Comparison of ENCODE assay signal across 18 cellular contexts in the genomic region with DNA sequence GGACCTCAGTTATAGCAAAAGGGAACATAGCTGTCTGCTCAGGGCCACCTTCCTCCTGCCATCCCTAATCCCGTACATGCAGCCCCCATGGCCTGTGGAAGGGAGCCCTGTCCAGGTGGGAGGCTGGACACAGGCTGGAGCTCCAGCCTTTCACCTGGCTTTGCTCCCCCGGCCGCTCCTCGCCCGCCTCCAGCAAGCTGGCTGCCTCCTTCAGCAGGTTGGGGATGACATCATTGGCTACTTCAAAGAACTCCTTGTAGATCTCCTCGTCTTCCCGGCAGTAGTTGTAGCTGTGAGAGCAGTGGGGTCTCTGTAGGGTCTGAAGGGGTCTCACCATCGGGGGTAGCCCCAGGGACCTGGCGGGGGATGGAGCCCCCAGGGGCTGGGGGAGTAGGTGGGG. TPM values are rescaled to one million over a fixed set of nuclear protein-coding genes. Genes with fewer than 3 reads are reported as not detected.
DNase-seq lines count a peak whose midpoint lies in the region; ATAC-seq and TF ChIP-seq lines count a peak whose summit lies in the region.
"Had no signal": no experiment of that assay in that cellular context is flagged by ENCODE, and none has a peak within 500 bp of the region (broad histone marks: within the 10 kb centered on the region; RNA-seq: fewer than 3 reads in every experiment).

No MANE protein-coding gene starts in this region.

- H3K27me3 Mint-ChIP-seq in activated CD8-positive, alpha-beta T cell treated with anti-CD3 and anti-CD28 coated beads, Interleukin-2, amount 10 ng/mL, durations not matched to agents 7 days and 5 days (ENCODE audit: low read depth) = no peaks in the 10 kb centered on the region
- H3K27me3 Mint-ChIP-seq in activated CD8-positive, alpha-beta T cell treated with anti-CD3 and anti-CD28 coated beads for 36 hours = no peaks in the 10 kb centered on the region
- H3K27me3 Mint-ChIP-seq in CD8-positive, alpha-beta T cell (ENCODE audit: low read depth) = no peaks in the 10 kb centered on the region
- peaks cover 8% of the 10 kb centered on the region for H3K27me3 Mint-ChIP-seq in neural progenitor cell (ENCODE audit: insufficient read depth, low read depth)

- H3K36me3 Mint-ChIP-seq in activated CD8-positive, alpha-beta T cell treated with anti-CD3 and anti-CD28 coated beads, Interleukin-2, amount 10 ng/mL, durations not matched to agents 7 days and 5 days (ENCODE audit: low read depth) = peaks cover 28% of the 10 kb centered on the region
- peaks cover 14% of the 10 kb centered on the region for H3K36me3 Mint-ChIP-seq in activated CD8-positive, alpha-beta T cell treated with anti-CD3 and anti-CD28 coated beads for 36 hours (ENCODE audit: low read depth)
- peaks cover 39% of the 10 kb centered on the region for H3K36me3 Mint-ChIP-seq in CD8-positive, alpha-beta T cell
- peaks cover 15% of the 10 kb centered on the region for H3K36me3 Mint-ChIP-seq in neural progenitor cell

- peaks cover 53% of the 10 kb centered on the region for H3K4me1 Mint-ChIP-seq in activated CD8-positive, alpha-beta T cell treated with anti-CD3 and anti-CD28 coated beads, Interleukin-2, amount 10 ng/mL, durations not matched to agents 7 days and 5 days (ENCODE audit: low read depth)
- peaks cover 43% of the 10 kb centered on the region for H3K4me1 Mint-ChIP-seq in activated CD8-positive, alpha-beta T cell treated with anti-CD3 and anti-CD28 coated beads for 36 hours (ENCODE audit: low read depth)
- peaks cover 43% of the 10 kb centered on the region for H3K4me1 Mint-ChIP-seq in CD8-positive, alpha-beta T cell (ENCODE audit: low read depth)
- H3K4me1 Mint-ChIP-seq in neural progenitor cell = peaks cover 19% of the 10 kb centered on the region

- H3K27me3 ChIP-seq in CD8-positive, alpha-beta T cell (ENCODE audit: insufficient read depth, low read length) = no peaks in the 10 kb centered on the region
- H3K27me3 ChIP-seq in neural progenitor cell = no peaks in the 10 kb centered on the region
- no peaks in the 10 kb centered on the region for H3K27me3 ChIP-seq in Karpas-422 (ENCODE audit: low read length)
- H3K27me3 ChIP-seq: Peyer's patch had no signal

- peaks cover 16% of the 10 kb centered on the region for H3K36me3 ChIP-seq in CD8-positive, alpha-beta T cell (ENCODE audit: insufficient read depth, low read length)
- H3K36me3 ChIP-seq in neural progenitor cell (no peaks in the 10 kb centered on the region), Karpas-422 (ENCODE audit: insufficient read depth, low read length) (no peaks in the 10 kb centered on the region)

- peaks cover 39% of the 10 kb centered on the region for H3K4me1 ChIP-seq in CD8-positive, alpha-beta T cell (ENCODE audit: insufficient read depth, low read length)
- H3K4me1 ChIP-seq in neural progenitor cell (peaks cover 4% of the 10 kb centered on the region), Karpas-422 (ENCODE audit: low read length) (peaks cover 39% of the 10 kb centered on the region)

- CTCF ChIA-PET in activated CD8-positive, alpha-beta T cell treated with anti-CD3 and anti-CD28 coated beads, Interleukin-2, amount 10 ng/mL, durations not matched to agents 7 days and 5 days (lab: Charles Lee) = no interaction called here
- CTCF ChIA-PET in activated CD8-positive, alpha-beta T cell treated with anti-CD3 and anti-CD28 coated beads for 36 hours (lab: Charles Lee) = no interaction called here
- CTCF ChIA-PET in CD8-positive, alpha-beta T cell (lab: Charles Lee) = no interaction called here
- CTCF ChIA-PET in RWPE1 (lab: Yijun Ruan, JAX) = no interaction called here

- intact Hi-C loops in activated CD8-positive, alpha-beta T cell treated with anti-CD3 and anti-CD28 coated beads for 36 hours (cut with micrococcal nuclease) = no loop called here
- intact Hi-C loops in CD8-positive, alpha-beta T cell (cut with DNase I, micrococcal nuclease) = no loop called here

- no peak overlapping the region for H3K4me3 Mint-ChIP-seq in activated CD8-positive, alpha-beta T cell treated with anti-CD3 and anti-CD28 coated beads, Interleukin-2, amount 10 ng/mL, durations not matched to agents 7 days and 5 days
- no peak overlapping the region for H3K4me3 Mint-ChIP-seq in activated CD8-positive, alpha-beta T cell treated with anti-CD3 and anti-CD28 coated beads for 36 hours
- H3K4me3 Mint-ChIP-seq in CD8-positive, alpha-beta T cell = peak overlapping the region; percentile 18
- peak overlapping the region; percentile 42 for H3K4me3 Mint-ChIP-seq in neural progenitor cell

- H3F3A ChIP-seq in neural progenitor cell (ENCODE audit: low read depth) = peaks cover 28% of the 10 kb centered on the region

- POLR2A ChIA-PET in activated CD8-positive, alpha-beta T cell treated with anti-CD3 and anti-CD28 coated beads, Interleukin-2, amount 10 ng/mL, durations not matched to agents 7 days and 5 days (lab: Charles Lee) = no interaction called here
- POLR2A ChIA-PET in activated CD8-positive, alpha-beta T cell treated with anti-CD3 and anti-CD28 coated beads for 36 hours (lab: Charles Lee) = interaction anchor here (0.9 kb wide), 1 partner anchor 70 kb away, joined by 3 read pairs; no protein-coding TSS in a partner anchor
- POLR2A ChIA-PET in CD8-positive, alpha-beta T cell (lab: Charles Lee) = no interaction called here
- POLR2A ChIA-PET in RWPE1 (lab: Yijun Ruan, JAX; ENCODE audit: low non-redundant PET) = no interaction called here

- H4K20me1 ChIP-seq in neural progenitor cell (ENCODE audit: low read depth) = peaks cover 26% of the 10 kb centered on the region
- no peaks in the 10 kb centered on the region for H4K20me1 ChIP-seq in Karpas-422 (ENCODE audit: insufficient read depth, low read depth, low read length)

- no peak overlapping the region for H3K4me2 ChIP-seq in neural progenitor cell
- H3K4me2 ChIP-seq in Karpas-422 (ENCODE audit: low read depth, low read length, poor library complexity, severe bottlenecking) = no peak overlapping the region

- peak overlapping the region; percentile 57 for H3K27ac Mint-ChIP-seq in activated CD8-positive, alpha-beta T cell treated with anti-CD3 and anti-CD28 coated beads, Interleukin-2, amount 10 ng/mL, durations not matched to agents 7 days and 5 days
- no peak overlapping the region for H3K27ac Mint-ChIP-seq in activated CD8-positive, alpha-beta T cell treated with anti-CD3 and anti-CD28 coated beads for 36 hours
- H3K27ac Mint-ChIP-seq in CD8-positive, alpha-beta T cell = no peak overlapping the region
- H3K27ac Mint-ChIP-seq in neural progenitor cell = no peak overlapping the region

- no peaks in the 10 kb centered on the region for H3K9me2 ChIP-seq in Karpas-422 (replicated peaks; ENCODE audit: insufficient read depth, low read length)

- no peak for DNase-seq in activated CD8-positive, alpha-beta T cell treated with anti-CD3 and anti-CD28 coated beads, Interleukin-2, amount 10 ng/mL, durations not matched to agents 7 days and 5 days
- DNase-seq in activated CD8-positive, alpha-beta T cell treated with anti-CD3 and anti-CD28 coated beads for 36 hours = no peak
- no peak for DNase-seq in CD8-positive, alpha-beta T cell
- DNase-seq in RWPE1 (ENCODE audit: low spot score) (no peak), neural progenitor cell (ENCODE audit: low spot score) (no peak), Karpas-422 (no peak)
- DNase-seq: 8988T, C1 segment of cervical spinal cord, DMS79, KBM-7, NCI-H1092, NCI-H1436, NCI-H2029, NCI-H524 treated with DMSO at 0.1 percent for 48 hours, NCI-H82, Peyer's patch had no signal

- H3K9ac ChIP-seq in neural progenitor cell = no peak overlapping the region
- no peak overlapping the region for H3K9ac ChIP-seq in Karpas-422 (ENCODE audit: low read length)

- no peak for TF ChIP-seq CTCF in activated CD8-positive, alpha-beta T cell treated with anti-CD3 and anti-CD28 coated beads for 36 hours (IDR thresholded peaks at IDR 0.05)
- TF ChIP-seq CTCF in CD8-positive, alpha-beta T cell (IDR thresholded peaks at IDR 0.05) = no peak
- no peak for TF ChIP-seq CTCF in RWPE1 (conservative IDR thresholded peaks at IDR 0.05; ENCODE audit: low read depth)
- TF ChIP-seq CTCF in neural progenitor cell (IDR thresholded peaks at IDR 0.05) = no peak

- H3K27ac ChIP-seq in CD8-positive, alpha-beta T cell (ENCODE audit: low read depth, low read length) = no peak overlapping the region
- H3K27ac ChIP-seq in RWPE1 (peak overlapping the region; percentile 89), neural progenitor cell (no peak overlapping the region), Karpas-422 (ENCODE audit: low read length) (no peak overlapping the region)
- H3K27ac ChIP-seq: Peyer's patch had no signal

- no peak for ATAC-seq in activated CD8-positive, alpha-beta T cell treated with anti-CD3 and anti-CD28 coated beads, Interleukin-2, amount 10 ng/mL, durations not matched to agents 7 days and 5 days
- no peak for ATAC-seq in activated CD8-positive, alpha-beta T cell treated with anti-CD3 and anti-CD28 coated beads for 36 hours
- no peak for ATAC-seq in CD8-positive, alpha-beta T cell
- no peak for ATAC-seq in GM21528 (IDR thresholded peaks at IDR 0.05; ENCODE audit: low FRiP score, unreplicated experiment)
- no peak for ATAC-seq in GM21423 (IDR thresholded peaks at IDR 0.05; ENCODE audit: unreplicated experiment)

- H3K79me2 ChIP-seq in neural progenitor cell (ENCODE audit: low read depth) (peaks cover 15% of the 10 kb centered on the region), Karpas-422 (ENCODE audit: low read length) (peaks cover 19% of the 10 kb centered on the region)

- no peaks in the 10 kb centered on the region for H3K9me3 ChIP-seq in CD8-positive, alpha-beta T cell (ENCODE audit: low read length)
- H3K9me3 ChIP-seq in neural progenitor cell (ENCODE audit: low read depth) = no peaks in the 10 kb centered on the region
- H3K9me3 ChIP-seq in Karpas-422 (ENCODE audit: low read length) = no peaks in the 10 kb centered on the region
- H3K9me3 ChIP-seq: Peyer's patch had no signal

- no peak overlapping the region for H3K4me3 ChIP-seq in CD8-positive, alpha-beta T cell (ENCODE audit: low read depth, low read length)
- H3K4me3 ChIP-seq in neural progenitor cell (no peak overlapping the region), Karpas-422 (ENCODE audit: low read length) (no peak overlapping the region)
- H3K4me3 ChIP-seq: Peyer's patch had no signal

- no peaks in the 10 kb centered on the region for H3K9me3 Mint-ChIP-seq in activated CD8-positive, alpha-beta T cell treated with anti-CD3 and anti-CD28 coated beads, Interleukin-2, amount 10 ng/mL, durations not matched to agents 7 days and 5 days (ENCODE audit: insufficient read depth)
- H3K9me3 Mint-ChIP-seq in activated CD8-positive, alpha-beta T cell treated with anti-CD3 and anti-CD28 coated beads for 36 hours = no peaks in the 10 kb centered on the region
- no peaks in the 10 kb centered on the region for H3K9me3 Mint-ChIP-seq in CD8-positive, alpha-beta T cell
- no peaks in the 10 kb centered on the region for H3K9me3 Mint-ChIP-seq in neural progenitor cell

- H2AFZ ChIP-seq in neural progenitor cell (replicated peaks) (no peak overlapping the region), Karpas-422 (ENCODE audit: low read length) (no peak overlapping the region)

RNA-seq across cellular contexts. Expression of a gene that starts 2.5 kb away (rescaled TPM):
- total RNA-seq in activated CD8-positive, alpha-beta T cell treated with anti-CD3 and anti-CD28 coated beads, Interleukin-2, amount 10 ng/mL, durations not matched to agents 7 days and 5 days = 10 to 100 TPM; 84.2 to 90.2 TPM
- 10 to 100 TPM; 56.4 to 58.0 TPM for total RNA-seq in activated CD8-positive, alpha-beta T cell treated with anti-CD3 and anti-CD28 coated beads for 36 hours
- total RNA-seq in CD8-positive, alpha-beta T cell = 10 to 100 TPM; 56.2 to 60.1 TPM
- total RNA-seq in neural progenitor cell (ENCODE audit: low replicate concordance) = 15.8 and 27.7 TPM in 2 replicates
- 62.0 and 84.2 TPM in 2 replicates for total RNA-seq in Karpas-422 (2014; rRNA removed; shearing (Covaris generic); ENCODE audit: low replicate concordance)

RNA-seq across cellular contexts. Expression of a gene that starts 4.9 kb away (rescaled TPM):
- 10 to 100 TPM; 32.9 to 34.0 TPM for total RNA-seq in activated CD8-positive, alpha-beta T cell treated with anti-CD3 and anti-CD28 coated beads, Interleukin-2, amount 10 ng/mL, durations not matched to agents 7 days and 5 days
- total RNA-seq in activated CD8-positive, alpha-beta T cell treated with anti-CD3 and anti-CD28 coated beads for 36 hours = 10 to 100 TPM; 25.8 to 29.0 TPM
- 10 to 100 TPM; 17.6 to 19.1 TPM for total RNA-seq in CD8-positive, alpha-beta T cell
- 11.4 and 34.9 TPM in 2 replicates for total RNA-seq in neural progenitor cell (ENCODE audit: low replicate concordance)
- total RNA-seq in Karpas-422 (2014; rRNA removed; shearing (Covaris generic); ENCODE audit: low replicate concordance) = 27.6 and 28.3 TPM in 2 replicates

RNA-seq across cellular contexts. Expression of a gene that starts 27.1 kb away (rescaled TPM):
- total RNA-seq in activated CD8-positive, alpha-beta T cell treated with anti-CD3 and anti-CD28 coated beads, Interleukin-2, amount 10 ng/mL, durations not matched to agents 7 days and 5 days = 100 to 1,000 TPM; 421 to 423 TPM
- total RNA-seq in activated CD8-positive, alpha-beta T cell treated with anti-CD3 and anti-CD28 coated beads for 36 hours = 100 to 1,000 TPM; 325 to 342 TPM
- 1,000 to 10,000 TPM; 1,574 to 1,625 TPM for total RNA-seq in CD8-positive, alpha-beta T cell
- 140 and 193 TPM in 2 replicates for total RNA-seq in neural progenitor cell (ENCODE audit: low replicate concordance)
- 156 and 329 TPM in 2 replicates for total RNA-seq in Karpas-422 (2014; rRNA removed; shearing (Covaris generic); ENCODE audit: low replicate concordance)

RNA-seq across cellular contexts. Expression of a gene that starts 39.0 kb away (rescaled TPM):
- total RNA-seq in activated CD8-positive, alpha-beta T cell treated with anti-CD3 and anti-CD28 coated beads, Interleukin-2, amount 10 ng/mL, durations not matched to agents 7 days and 5 days = 1 to 10 TPM in 1 of 2 experiments, under 1 TPM in 1; 0.61 to 1.2 TPM
- total RNA-seq in activated CD8-positive, alpha-beta T cell treated with anti-CD3 and anti-CD28 coated beads for 36 hours = under 1 TPM; 0.31 to 0.61 TPM
- 1 to 10 TPM; 6.5 to 7.9 TPM for total RNA-seq in CD8-positive, alpha-beta T cell
- 0.62 and 2.1 TPM in 2 replicates for total RNA-seq in neural progenitor cell (ENCODE audit: low replicate concordance)
- 0.15 and 0.22 TPM in 2 replicates for total RNA-seq in Karpas-422 (2014; rRNA removed; shearing (Covaris generic); ENCODE audit: low replicate concordance)

RNA-seq across cellular contexts. Expression of a gene that starts 45.7 kb away (rescaled TPM):
- 1 to 10 TPM; 2.9 to 4.7 TPM for total RNA-seq in activated CD8-positive, alpha-beta T cell treated with anti-CD3 and anti-CD28 coated beads, Interleukin-2, amount 10 ng/mL, durations not matched to agents 7 days and 5 days
- 1 to 10 TPM; 1.2 to 3.3 TPM for total RNA-seq in activated CD8-positive, alpha-beta T cell treated with anti-CD3 and anti-CD28 coated beads for 36 hours
- 1 to 10 TPM; 4.7 to 5.5 TPM for total RNA-seq in CD8-positive, alpha-beta T cell
- total RNA-seq in neural progenitor cell (ENCODE audit: low replicate concordance) = 1.4 and 2.2 TPM in 2 replicates
- total RNA-seq in Karpas-422 (2014; rRNA removed; shearing (Covaris generic); ENCODE audit: low replicate concordance) = 1.3 TPM in 1 of 2 replicates, not detected in the other

Comparison
In these comparisons a context has a peak if more than half of its experiments do, and no peak if none do; other contexts are left out.
1. H3K4me3 Mint-ChIP-seq: peak in CD8-positive, alpha-beta T cell (single experiment) and neural progenitor cell (single experiment); none in activated CD8-positive, alpha-beta T cell treated with anti-CD3 and anti-CD28 coated beads, Interleukin-2, amount 10 ng/mL, durations not matched to agents 7 days and 5 days (single experiment) and activated CD8-positive, alpha-beta T cell treated with anti-CD3 and anti-CD28 coated beads for 36 hours (single experiment).